In the genomic region with DNA sequence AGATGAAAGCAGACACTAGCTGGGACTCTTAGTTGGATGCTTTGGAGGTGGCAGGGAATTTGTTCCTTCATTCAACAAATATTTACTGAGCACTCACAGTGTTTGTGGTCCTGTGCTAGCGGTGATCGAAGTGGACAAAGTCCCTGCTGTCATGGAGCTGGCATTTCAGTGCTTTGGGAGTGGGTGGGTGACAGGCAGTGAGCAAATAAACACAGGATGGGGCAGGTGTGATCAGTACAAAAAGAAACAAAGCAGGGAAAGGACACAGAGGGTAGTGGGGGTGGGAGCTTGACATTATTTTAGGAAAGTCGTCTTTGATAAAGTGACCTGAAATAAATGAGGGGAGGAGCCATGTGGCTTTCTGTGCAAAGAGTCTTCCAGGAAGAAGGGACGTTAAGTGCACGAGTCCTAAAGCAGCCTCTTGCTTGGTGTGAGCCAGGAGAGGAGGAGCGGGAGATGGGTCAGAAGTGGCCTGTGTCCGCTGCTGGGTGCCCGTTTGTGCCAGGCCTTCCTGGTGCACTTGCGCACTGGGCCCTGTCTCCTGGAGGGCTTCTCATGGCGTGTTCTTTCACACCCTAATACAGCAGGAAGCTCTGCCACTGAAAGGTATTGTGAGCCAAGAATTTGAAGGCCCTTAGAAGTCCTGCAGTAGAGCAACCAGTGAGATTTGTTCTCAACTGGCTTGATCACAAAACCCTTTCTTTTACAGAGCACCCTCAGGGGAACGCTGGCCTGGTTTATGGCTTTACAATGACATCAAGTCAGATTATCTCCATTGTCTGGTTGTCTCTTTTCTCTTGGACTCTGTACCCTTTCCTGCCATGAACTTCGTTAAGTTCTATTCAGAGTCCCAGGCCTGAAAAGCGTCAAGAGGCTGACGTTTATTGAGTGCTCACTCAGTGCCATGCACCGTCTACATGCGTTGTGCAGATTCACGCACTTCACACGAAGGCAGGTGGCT, we compare ENCODE assay signal across 1 cellular context.
TF ChIP-seq lines count a peak whose summit lies in the region.

No MANE protein-coding gene starts in this region.

TF ChIP-seq in HepG2, 621 proteins besides CTCF, POLR2A, EP300 and RAD21 (continued from another document and continues in another):
- TF ChIP-seq ZNF761 (CRISPR knock-in tag; conservative IDR thresholded peaks at IDR 0.05) (0 out of 2 replicates have a peak, but pooled peaks have one; percentile 21), MAFF (IDR thresholded peaks at IDR 0.05; ENCODE audit: low read depth, low read length) (no peak), ETV6 (CRISPR knock-in tag; conservative IDR thresholded peaks at IDR 0.05) (peak; percentile 64; the same call in 1 of the 2 replicates), HNF1B (CRISPR knock-in tag; IDR thresholded peaks at IDR 0.05) (peak; percentile 92), ZNF431 (CRISPR knock-in tag; IDR thresholded peaks at IDR 0.05; ENCODE audit: borderline replicate concordance, low read depth) (peak; percentile 72; the same call in 1 of the 2 replicates), AGO1 (IDR thresholded peaks at IDR 0.05; ENCODE audit: low read depth, low read length, poor library complexity, severe bottlenecking) (no peak), GABPA (IDR thresholded peaks at IDR 0.05; ENCODE audit: low read depth, low read length) (no peak), GABPA (CRISPR knock-in tag; IDR thresholded peaks at IDR 0.05; ENCODE audit: low read depth) (peak; percentile 48; the same call in 1 of the 2 replicates), ZNF687 (CRISPR knock-in tag; IDR thresholded peaks at IDR 0.05) (peak; percentile 92), GPN1 (CRISPR knock-in tag; IDR thresholded peaks at IDR 0.05; ENCODE audit: borderline replicate concordance) (no peak), ZNF329 (CRISPR knock-in tag; IDR thresholded peaks at IDR 0.05; ENCODE audit: low read depth) (no peak), RAD51 (IDR thresholded peaks at IDR 0.05; ENCODE audit: borderline replicate concordance) (no peak), CENPX (CRISPR knock-in tag; IDR thresholded peaks at IDR 0.05) (no peak), ZFP36L1 (CRISPR knock-in tag; IDR thresholded peaks at IDR 0.05) (no peak), ZMYM2 (CRISPR knock-in tag; IDR thresholded peaks at IDR 0.05) (no peak), NCOA2 (CRISPR knock-in tag; IDR thresholded peaks at IDR 0.05) (peak; percentile 98), ZFY (CRISPR knock-in tag; IDR thresholded peaks at IDR 0.05) (peak; percentile 41; the same call in 1 of the 2 replicates), HNF4A (CRISPR knock-in tag; IDR thresholded peaks at IDR 0.05) (peak; percentile 98), ZNF660 (CRISPR knock-in tag; IDR thresholded peaks at IDR 0.05; ENCODE audit: borderline replicate concordance, low read depth) (no peak), MYC (CRISPR knock-in tag; IDR thresholded peaks at IDR 0.05; ENCODE audit: borderline replicate concordance) (peak; percentile 67; the same call in 1 of the 2 replicates), ZNF619 (CRISPR knock-in tag; IDR thresholded peaks at IDR 0.05) (peak; percentile 71; the same call in 1 of the 2 replicates), ZNF547 (CRISPR knock-in tag; IDR thresholded peaks at IDR 0.05) (0 out of 2 replicates have a peak, but pooled peaks have one; percentile 22), SNAPC4 (CRISPR knock-in tag; IDR thresholded peaks at IDR 0.05) (peak; percentile 64; the same call in 1 of the 2 replicates)
- TF ChIP-seq, protein P1, sequence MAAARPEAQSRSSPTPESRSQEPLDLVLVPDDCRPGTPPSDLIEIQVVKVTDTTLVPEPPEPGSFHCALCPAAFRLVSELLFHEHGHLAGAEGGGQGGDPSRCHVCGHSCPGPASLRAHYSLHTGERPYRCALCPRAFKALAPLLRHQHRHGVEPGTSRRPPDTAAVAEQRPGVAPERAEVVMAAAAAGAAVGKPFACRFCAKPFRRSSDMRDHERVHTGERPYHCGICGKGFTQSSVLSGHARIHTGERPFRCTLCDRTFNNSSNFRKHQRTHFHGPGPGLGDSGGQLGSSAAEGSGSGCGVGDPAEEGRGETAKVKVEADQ (CRISPR knock-in tag; IDR thresholded peaks at IDR 0.05; ENCODE audit: borderline replicate concordance): peak; percentile 92
- TF ChIP-seq, protein P2, sequence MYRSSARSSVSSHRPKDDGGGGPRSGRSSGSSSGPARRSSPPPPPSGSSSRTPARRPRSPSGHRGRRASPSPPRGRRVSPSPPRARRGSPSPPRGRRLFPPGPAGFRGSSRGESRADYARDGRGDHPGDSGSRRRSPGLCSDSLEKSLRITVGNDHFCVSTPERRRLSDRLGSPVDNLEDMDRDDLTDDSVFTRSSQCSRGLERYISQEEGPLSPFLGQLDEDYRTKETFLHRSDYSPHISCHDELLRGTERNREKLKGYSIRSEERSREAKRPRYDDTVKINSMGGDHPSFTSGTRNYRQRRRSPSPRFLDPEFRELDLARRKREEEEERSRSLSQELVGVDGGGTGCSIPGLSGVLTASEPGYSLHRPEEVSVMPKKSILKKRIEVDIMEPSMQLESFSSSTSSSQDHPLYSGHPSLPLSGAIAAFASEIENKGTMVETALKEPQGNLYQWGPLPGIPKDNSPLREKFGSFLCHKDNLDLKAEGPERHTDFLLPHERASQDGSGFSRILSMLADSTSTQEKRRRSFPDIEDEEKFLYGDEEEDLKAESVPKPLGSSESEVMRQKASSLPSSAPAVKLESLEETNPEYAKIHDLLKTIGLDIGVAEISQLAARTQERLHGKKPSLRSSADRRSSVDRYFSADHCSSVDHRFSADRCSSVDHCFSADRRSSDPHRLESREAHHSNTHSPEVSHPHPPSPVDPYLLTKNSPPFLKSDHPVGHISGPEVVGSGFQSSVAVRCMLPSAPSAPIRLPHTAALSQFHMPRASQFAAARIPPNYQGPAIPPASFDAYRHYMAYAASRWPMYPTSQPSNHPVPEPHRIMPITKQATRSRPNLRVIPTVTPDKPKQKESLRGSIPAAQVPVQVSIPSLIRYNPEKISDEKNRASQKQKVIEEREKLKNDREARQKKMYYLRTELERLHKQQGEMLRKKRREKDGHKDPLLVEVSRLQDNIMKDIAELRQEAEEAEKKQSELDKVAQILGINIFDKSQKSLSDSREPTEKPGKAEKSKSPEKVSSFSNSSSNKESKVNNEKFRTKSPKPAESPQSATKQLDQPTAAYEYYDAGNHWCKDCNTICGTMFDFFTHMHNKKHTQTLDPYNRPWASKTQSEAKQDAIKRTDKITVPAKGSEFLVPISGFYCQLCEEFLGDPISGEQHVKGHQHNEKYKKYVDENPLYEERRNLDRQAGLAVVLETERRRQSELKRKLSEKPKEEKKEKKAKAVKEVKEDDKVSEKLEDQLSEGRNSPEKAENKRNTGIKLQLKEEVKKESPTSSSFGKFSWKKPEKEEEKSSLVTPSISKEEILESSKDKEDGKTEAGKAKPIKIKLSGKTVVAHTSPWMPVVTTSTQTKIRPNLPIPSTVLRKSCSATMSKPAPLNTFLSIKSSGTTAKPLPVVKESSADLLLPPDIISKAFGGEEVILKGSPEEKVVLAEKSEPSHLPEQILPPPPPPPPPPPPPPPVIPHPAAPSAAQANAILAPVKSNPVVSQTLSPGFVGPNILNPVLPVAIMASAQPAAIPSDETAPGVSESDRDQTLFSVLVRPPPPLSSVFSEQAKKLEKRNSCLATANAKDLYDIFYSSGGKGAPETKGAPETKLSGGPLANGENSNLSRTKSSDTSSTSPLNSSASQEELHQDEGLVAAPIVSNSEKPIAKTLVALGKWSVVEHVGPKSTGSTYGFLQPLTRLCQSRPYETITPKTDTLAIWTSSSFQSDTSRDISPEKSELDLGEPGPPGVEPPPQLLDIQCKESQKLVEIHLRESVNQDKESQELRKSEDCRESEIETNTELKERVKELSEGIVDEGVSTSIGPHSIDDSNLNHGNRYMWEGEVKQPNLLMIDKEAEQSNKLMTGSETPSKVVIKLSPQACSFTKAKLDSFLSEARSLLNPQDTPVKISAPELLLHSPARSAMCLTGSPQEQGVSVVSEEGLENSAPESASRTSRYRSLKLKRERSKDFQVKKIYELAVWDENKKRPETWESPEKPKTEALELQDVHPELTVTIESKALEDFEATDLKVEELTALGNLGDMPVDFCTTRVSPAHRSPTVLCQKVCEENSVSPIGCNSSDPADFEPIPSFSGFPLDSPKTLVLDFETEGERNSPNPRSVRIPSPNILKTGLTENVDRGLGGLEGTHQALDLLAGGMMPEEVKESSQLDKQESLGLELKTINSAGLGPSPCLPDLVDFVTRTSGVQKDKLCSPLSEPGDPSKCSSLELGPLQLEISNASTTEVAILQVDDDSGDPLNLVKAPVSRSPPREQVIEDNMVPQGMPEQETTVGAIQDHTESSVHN (CRISPR knock-in tag; IDR thresholded peaks at IDR 0.05): 0 out of 2 replicates have a peak, but pooled peaks have one; percentile 56
- TF ChIP-seq, protein P3, sequence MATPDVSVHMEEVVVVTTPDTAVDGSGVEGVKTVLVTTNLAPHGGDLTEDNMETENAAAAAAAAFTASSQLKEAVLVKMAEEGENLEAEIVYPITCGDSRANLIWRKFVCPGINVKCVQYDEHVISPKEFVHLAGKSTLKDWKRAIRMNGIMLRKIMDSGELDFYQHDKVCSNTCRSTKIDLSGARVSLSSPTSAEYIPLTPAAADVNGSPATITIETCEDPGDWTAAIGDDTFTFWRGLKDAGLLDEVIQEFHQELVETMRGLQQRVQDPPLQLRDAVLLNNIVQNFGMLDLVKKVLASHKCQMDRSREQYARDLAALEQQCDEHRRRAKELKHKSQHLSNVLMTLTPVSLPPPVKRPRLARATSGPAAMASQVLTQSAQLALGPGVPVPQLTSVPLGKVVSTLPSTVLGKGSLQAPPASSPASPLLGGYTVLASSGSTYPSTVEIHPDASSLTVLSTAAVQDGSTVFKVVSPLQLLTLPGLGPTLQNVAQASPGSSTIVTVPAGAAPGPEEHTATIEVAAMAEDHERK (CRISPR knock-in tag; IDR thresholded peaks at IDR 0.05; ENCODE audit: low read depth): no peak
- TF ChIP-seq, protein P4, sequence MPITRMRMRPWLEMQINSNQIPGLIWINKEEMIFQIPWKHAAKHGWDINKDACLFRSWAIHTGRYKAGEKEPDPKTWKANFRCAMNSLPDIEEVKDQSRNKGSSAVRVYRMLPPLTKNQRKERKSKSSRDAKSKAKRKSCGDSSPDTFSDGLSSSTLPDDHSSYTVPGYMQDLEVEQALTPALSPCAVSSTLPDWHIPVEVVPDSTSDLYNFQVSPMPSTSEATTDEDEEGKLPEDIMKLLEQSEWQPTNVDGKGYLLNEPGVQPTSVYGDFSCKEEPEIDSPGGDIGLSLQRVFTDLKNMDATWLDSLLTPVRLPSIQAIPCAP (CRISPR knock-in tag; IDR thresholded peaks at IDR 0.05; ENCODE audit: low read depth): no peak
